1 cellular context compared by ENCODE assay signal in the genomic region with DNA sequence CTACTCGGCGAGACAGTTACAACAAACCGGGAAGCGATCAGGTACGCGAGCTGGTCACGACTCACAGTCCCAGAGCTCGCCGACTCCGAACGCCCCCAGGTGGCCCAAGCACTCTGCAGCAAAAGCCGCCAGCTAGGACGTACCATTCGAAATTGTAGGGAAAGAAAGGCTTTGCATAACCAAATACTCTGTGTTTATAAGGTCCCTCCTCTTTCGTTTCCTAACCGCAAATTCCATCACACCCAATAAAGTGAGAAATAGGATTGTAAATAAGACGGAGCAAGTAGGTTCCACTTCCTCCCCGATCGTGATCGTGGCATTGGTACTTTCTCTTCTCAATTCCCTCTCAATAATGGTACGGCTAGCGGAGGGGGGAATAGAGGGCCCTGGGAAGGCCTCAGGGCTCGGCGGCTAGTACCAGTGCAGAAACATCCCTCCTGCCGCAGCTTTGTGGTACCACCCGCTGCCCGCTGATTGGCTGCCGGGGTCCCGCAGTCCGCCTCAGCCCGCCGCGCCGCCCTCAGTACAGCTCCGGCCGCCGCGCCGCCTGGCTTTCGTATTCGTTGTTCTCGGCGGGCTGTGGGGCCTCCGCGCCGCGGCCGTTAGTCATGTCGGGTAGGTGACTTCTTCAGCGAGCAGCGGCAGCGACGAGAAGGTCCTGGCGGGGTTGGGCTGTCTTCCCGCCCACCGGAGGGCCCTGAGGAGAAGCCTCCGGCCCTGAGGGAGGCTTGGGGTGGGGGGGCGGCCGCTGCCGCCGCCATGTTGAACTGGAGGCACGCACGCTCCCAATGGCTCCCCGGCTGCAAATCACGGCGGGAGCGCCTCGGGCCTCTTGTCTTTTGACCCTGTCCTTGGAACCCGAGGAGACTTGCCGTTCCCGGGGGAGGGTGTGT.
TF ChIP-seq lines count a peak whose summit lies in the region.

Gene TAF15 (plus strand): TSS at position 523 of the 893 bp plus-strand sequence. CDS start 86 bp downstream, at position 609.

TF ChIP-seq in HepG2, 621 proteins besides CTCF, POLR2A, EP300 and RAD21 (continued from another document and continues in another):
- TF ChIP-seq, protein P1, sequence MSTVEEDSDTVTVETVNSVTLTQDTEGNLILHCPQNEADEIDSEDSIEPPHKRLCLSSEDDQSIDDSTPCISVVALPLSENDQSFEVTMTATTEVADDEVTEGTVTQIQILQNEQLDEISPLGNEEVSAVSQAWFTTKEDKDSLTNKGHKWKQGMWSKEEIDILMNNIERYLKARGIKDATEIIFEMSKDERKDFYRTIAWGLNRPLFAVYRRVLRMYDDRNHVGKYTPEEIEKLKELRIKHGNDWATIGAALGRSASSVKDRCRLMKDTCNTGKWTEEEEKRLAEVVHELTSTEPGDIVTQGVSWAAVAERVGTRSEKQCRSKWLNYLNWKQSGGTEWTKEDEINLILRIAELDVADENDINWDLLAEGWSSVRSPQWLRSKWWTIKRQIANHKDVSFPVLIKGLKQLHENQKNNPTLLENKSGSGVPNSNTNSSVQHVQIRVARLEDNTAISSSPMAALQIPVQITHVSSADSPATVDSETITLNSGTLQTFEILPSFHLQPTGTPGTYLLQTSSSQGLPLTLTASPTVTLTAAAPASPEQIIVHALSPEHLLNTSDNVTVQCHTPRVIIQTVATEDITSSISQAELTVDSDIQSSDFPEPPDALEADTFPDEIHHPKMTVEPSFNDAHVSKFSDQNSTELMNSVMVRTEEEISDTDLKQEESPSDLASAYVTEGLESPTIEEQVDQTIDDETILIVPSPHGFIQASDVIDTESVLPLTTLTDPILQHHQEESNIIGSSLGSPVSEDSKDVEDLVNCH (CRISPR knock-in tag; IDR thresholded peaks at IDR 0.05) = no peak
- peak; percentile 73; the same call in 1 of the 2 replicates for TF ChIP-seq BORCS8-MEF2B (CRISPR knock-in tag; IDR thresholded peaks at IDR 0.05)
- TF ChIP-seq ARID2 (CRISPR knock-in tag; IDR thresholded peaks at IDR 0.05; ENCODE audit: borderline replicate concordance) = no peak; the same call in 1 of the 2 replicates
- peak; percentile 78; the same call in 1 of the 2 replicates for TF ChIP-seq ZNF589 (CRISPR knock-in tag; conservative IDR thresholded peaks at IDR 0.05)
- TF ChIP-seq ZNF329 (CRISPR knock-in tag; IDR thresholded peaks at IDR 0.05; ENCODE audit: low read depth) = peak; percentile 19; the same call in 1 of the 2 replicates
- peak; percentile 96 for TF ChIP-seq U2AF1 (optimal IDR thresholded peaks at IDR 0.05; ENCODE audit: low read depth, low read length)
- TF ChIP-seq CCDC6 (CRISPR knock-in tag; IDR thresholded peaks at IDR 0.05) = peak; percentile 93
- TF ChIP-seq ZNF570 (CRISPR knock-in tag; IDR thresholded peaks at IDR 0.05; ENCODE audit: borderline replicate concordance) = 0 out of 2 replicates have a peak, but pooled peaks have one; percentile 45
- TF ChIP-seq ZNF432 (CRISPR knock-in tag; IDR thresholded peaks at IDR 0.05; ENCODE audit: borderline replicate concordance) = no peak
- no peak for TF ChIP-seq KAT7 (CRISPR knock-in tag; IDR thresholded peaks at IDR 0.05; ENCODE audit: borderline replicate concordance)
- no peak for TF ChIP-seq MYNN (CRISPR knock-in tag; IDR thresholded peaks at IDR 0.05; ENCODE audit: low read depth)
- TF ChIP-seq ZFP36 (IDR thresholded peaks at IDR 0.05; ENCODE audit: borderline replicate concordance, low read depth, low read length, partially characterized antibody) = no peak
- peak; percentile 99 for TF ChIP-seq TAF1 (CRISPR knock-in tag; IDR thresholded peaks at IDR 0.05)
- TF ChIP-seq ARID5B (CRISPR knock-in tag; IDR thresholded peaks at IDR 0.05) = peak; percentile 55
- peak; percentile 63 for TF ChIP-seq NCOA1 (CRISPR knock-in tag; IDR thresholded peaks at IDR 0.05)
- no peak for TF ChIP-seq ZNF720 (CRISPR knock-in tag; IDR thresholded peaks at IDR 0.05)
- 0 out of 2 replicates have a peak, but pooled peaks have one; percentile 82 for TF ChIP-seq TRAFD1 (CRISPR knock-in tag; IDR thresholded peaks at IDR 0.05; ENCODE audit: borderline replicate concordance)
- TF ChIP-seq ATF7-NPFF (CRISPR knock-in tag; IDR thresholded peaks at IDR 0.05; ENCODE audit: low read depth) = peak; percentile 82; the same call in 1 of the 2 replicates
- TF ChIP-seq, protein P2, sequence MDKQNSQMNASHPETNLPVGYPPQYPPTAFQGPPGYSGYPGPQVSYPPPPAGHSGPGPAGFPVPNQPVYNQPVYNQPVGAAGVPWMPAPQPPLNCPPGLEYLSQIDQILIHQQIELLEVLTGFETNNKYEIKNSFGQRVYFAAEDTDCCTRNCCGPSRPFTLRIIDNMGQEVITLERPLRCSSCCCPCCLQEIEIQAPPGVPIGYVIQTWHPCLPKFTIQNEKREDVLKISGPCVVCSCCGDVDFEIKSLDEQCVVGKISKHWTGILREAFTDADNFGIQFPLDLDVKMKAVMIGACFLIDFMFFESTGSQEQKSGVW (CRISPR knock-in tag; IDR thresholded peaks at IDR 0.05; ENCODE audit: borderline replicate concordance) = no peak
- TF ChIP-seq, protein P3, sequence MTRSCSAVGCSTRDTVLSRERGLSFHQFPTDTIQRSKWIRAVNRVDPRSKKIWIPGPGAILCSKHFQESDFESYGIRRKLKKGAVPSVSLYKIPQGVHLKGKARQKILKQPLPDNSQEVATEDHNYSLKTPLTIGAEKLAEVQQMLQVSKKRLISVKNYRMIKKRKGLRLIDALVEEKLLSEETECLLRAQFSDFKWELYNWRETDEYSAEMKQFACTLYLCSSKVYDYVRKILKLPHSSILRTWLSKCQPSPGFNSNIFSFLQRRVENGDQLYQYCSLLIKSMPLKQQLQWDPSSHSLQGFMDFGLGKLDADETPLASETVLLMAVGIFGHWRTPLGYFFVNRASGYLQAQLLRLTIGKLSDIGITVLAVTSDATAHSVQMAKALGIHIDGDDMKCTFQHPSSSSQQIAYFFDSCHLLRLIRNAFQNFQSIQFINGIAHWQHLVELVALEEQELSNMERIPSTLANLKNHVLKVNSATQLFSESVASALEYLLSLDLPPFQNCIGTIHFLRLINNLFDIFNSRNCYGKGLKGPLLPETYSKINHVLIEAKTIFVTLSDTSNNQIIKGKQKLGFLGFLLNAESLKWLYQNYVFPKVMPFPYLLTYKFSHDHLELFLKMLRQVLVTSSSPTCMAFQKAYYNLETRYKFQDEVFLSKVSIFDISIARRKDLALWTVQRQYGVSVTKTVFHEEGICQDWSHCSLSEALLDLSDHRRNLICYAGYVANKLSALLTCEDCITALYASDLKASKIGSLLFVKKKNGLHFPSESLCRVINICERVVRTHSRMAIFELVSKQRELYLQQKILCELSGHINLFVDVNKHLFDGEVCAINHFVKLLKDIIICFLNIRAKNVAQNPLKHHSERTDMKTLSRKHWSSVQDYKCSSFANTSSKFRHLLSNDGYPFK (CRISPR knock-in tag; IDR thresholded peaks at IDR 0.05; ENCODE audit: borderline replicate concordance) = peak; percentile 98
- TF ChIP-seq, protein P4, sequence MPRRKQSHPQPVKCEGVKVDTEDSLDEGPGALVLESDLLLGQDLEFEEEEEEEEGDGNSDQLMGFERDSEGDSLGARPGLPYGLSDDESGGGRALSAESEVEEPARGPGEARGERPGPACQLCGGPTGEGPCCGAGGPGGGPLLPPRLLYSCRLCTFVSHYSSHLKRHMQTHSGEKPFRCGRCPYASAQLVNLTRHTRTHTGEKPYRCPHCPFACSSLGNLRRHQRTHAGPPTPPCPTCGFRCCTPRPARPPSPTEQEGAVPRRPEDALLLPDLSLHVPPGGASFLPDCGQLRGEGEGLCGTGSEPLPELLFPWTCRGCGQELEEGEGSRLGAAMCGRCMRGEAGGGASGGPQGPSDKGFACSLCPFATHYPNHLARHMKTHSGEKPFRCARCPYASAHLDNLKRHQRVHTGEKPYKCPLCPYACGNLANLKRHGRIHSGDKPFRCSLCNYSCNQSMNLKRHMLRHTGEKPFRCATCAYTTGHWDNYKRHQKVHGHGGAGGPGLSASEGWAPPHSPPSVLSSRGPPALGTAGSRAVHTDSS (CRISPR knock-in tag; conservative IDR thresholded peaks at IDR 0.05) = no peak
- no peak for TF ChIP-seq ZNF773 (CRISPR knock-in tag; IDR thresholded peaks at IDR 0.05; ENCODE audit: borderline replicate concordance)
- peak; percentile 95 for TF ChIP-seq ZNF883 (CRISPR knock-in tag; IDR thresholded peaks at IDR 0.05; ENCODE audit: not compliant biosample characterization)
- no peak for TF ChIP-seq ZNF431 (CRISPR knock-in tag; IDR thresholded peaks at IDR 0.05; ENCODE audit: borderline replicate concordance, low read depth)
- TF ChIP-seq PCBP1 (IDR thresholded peaks at IDR 0.05; ENCODE audit: borderline replicate concordance, low read depth, low read length) = no peak
- TF ChIP-seq FOXA1 (IDR thresholded peaks at IDR 0.05) = no peak
- no peak for TF ChIP-seq FOXA1 (CRISPR knock-in tag; IDR thresholded peaks at IDR 0.05)
- no peak; the same call in 1 of the 2 replicates for TF ChIP-seq ZNF451 (CRISPR knock-in tag; IDR thresholded peaks at IDR 0.05)
- no peak for TF ChIP-seq ZNF597 (CRISPR knock-in tag; IDR thresholded peaks at IDR 0.05)
- no peak for TF ChIP-seq CHD2 (IDR thresholded peaks at IDR 0.05; ENCODE audit: low read depth, low read length)
- TF ChIP-seq ZNF12 (CRISPR knock-in tag; IDR thresholded peaks at IDR 0.05) = peak; percentile 79; the same call in 1 of the 2 replicates
- no peak for TF ChIP-seq ZNF251 (CRISPR knock-in tag; IDR thresholded peaks at IDR 0.05)
- TF ChIP-seq GFI1 (CRISPR knock-in tag; IDR thresholded peaks at IDR 0.05; ENCODE audit: borderline replicate concordance) = peak; percentile 71
- TF ChIP-seq HHEX (CRISPR knock-in tag; IDR thresholded peaks at IDR 0.05) = no peak
- TF ChIP-seq WIZ (CRISPR knock-in tag; IDR thresholded peaks at IDR 0.05) = 0 out of 2 replicates have a peak, but pooled peaks have one; percentile 77
- 0 out of 2 replicates have a peak, but pooled peaks have one; percentile 63 for TF ChIP-seq NAIF1 (CRISPR knock-in tag; IDR thresholded peaks at IDR 0.05; ENCODE audit: borderline replicate concordance)
- TF ChIP-seq, protein P5, sequence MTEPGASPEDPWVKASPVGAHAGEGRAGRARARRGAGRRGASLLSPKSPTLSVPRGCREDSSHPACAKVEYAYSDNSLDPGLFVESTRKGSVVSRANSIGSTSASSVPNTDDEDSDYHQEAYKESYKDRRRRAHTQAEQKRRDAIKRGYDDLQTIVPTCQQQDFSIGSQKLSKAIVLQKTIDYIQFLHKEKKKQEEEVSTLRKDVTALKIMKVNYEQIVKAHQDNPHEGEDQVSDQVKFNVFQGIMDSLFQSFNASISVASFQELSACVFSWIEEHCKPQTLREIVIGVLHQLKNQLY (CRISPR knock-in tag; IDR thresholded peaks at IDR 0.05) = no peak; the same call in 1 of the 2 replicates
